ENCODE assay signal across 13 cellular contexts in the genomic region with DNA sequence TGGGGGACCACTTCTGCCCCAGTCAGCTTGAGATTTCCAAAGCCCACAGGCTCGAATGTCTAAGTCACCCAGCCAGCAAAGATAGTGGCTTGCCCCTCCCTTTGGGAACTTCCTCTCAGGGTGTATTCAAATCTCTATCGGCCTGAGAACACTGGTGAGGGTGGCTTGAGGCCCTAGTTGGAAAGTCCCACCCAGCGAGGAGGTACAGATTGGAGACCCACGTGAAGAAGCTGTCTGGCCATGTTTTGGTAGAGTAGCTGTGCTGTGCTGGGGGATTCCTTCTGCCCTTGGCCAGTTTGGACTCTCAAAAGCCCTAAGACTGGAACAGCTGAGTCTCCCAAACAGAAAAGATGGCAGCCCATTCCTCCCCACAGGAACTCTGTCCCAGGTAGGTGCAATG.
DNase-seq lines count a peak whose midpoint lies in the region; ATAC-seq and TF ChIP-seq lines count a peak whose summit lies in the region.
"Had no signal": no experiment of that assay in that cellular context is flagged by ENCODE, and none has a peak within 500 bp of the region (broad histone marks: within the 10 kb centered on the region; RNA-seq: fewer than 3 reads in every experiment).

No MANE protein-coding gene starts in this region.

- DNase-seq in GM20000 (ENCODE audit: low spot score): peak; percentile 61
- no peak for DNase-seq in IMR-90
- no peak for DNase-seq in NCI-H1048 (lab: John Stamatoyannopoulos, UW)
- DNase-seq in lower lobe of right lung: no peak
- no peak for DNase-seq in NCI-H2171 (lab: John Stamatoyannopoulos, UW)
- DNase-seq in hippocampal formation (lab: John Stamatoyannopoulos, UW): no peak
- DNase-seq: activated CD4-positive, alpha-beta T cell treated with anti-CD3 and anti-CD28 coated beads for 1 hour; activated gamma-delta T cell treated with Interleukin-2 at 50 U/mL for 16 hours; left colon; NCI-H146; stimulated activated CD4-positive, alpha-beta T cell treated with anti-CD3 and anti-CD28 coated beads, Interleukin-1b, Interleukin-23, amount 100 ng/mL, for 48 hours had no signal

- no peak overlapping the region for H2BK20ac ChIP-seq in IMR-90 (ENCODE audit: low read depth, low read length)

- no peaks in the 10 kb centered on the region; the same call in 1 of the 2 replicates for H3K27me3 ChIP-seq in IMR-90 (ENCODE audit: control insufficient read depth, insufficient read depth, low read length)
- no peaks in the 10 kb centered on the region for H3K27me3 ChIP-seq in lower lobe of right lung (ENCODE audit: low read depth)

- no peak overlapping the region for H2AK9ac ChIP-seq in IMR-90 (replicated peaks; ENCODE audit: low read depth, low read length, poor library complexity)

- in situ Hi-C loops in IMR-90 (cut with MboI; ENCODE audit: low sequenced_read_pairs): no loop called here

- H2BK5ac ChIP-seq in IMR-90 (ENCODE audit: low read depth, low read length, poor library complexity, severe bottlenecking): no peak overlapping the region

- no peak overlapping the region for H4K91ac ChIP-seq in IMR-90 (ENCODE audit: insufficient read depth, low read depth, low read length)

- no peak overlapping the region for H3K4me2 ChIP-seq in IMR-90 (ENCODE audit: low read depth, low read length)

- H2BK120ac ChIP-seq in IMR-90 (ENCODE audit: low read depth, low read length): no peak overlapping the region

- no peak overlapping the region for H3K18ac ChIP-seq in IMR-90 (ENCODE audit: low read depth, low read length)

- ATAC-seq in GM18502 (IDR thresholded peaks at IDR 0.05; ENCODE audit: poor library complexity, unreplicated experiment) (peak; percentile 99), HG02970 (IDR thresholded peaks at IDR 0.05; ENCODE audit: low FRiP score, unreplicated experiment) (peak; percentile 81), IMR-90 (ENCODE audit: low read depth) (no peak), lower lobe of right lung (no peak)
- ATAC-seq: left colon had no signal

- no peak overlapping the region for H4K8ac ChIP-seq in IMR-90 (ENCODE audit: low read depth in 2 of 2, low read length in 2 of 2)

- H3K4me1 ChIP-seq in IMR-90 (ENCODE audit: control insufficient read depth, insufficient read depth, low read length) (no peaks in the 10 kb centered on the region), lower lobe of right lung (no peaks in the 10 kb centered on the region)

- no peak overlapping the region for H3K23ac ChIP-seq in IMR-90 (ENCODE audit: low read depth, low read length)

- POLR2A ChIA-PET in IMR-90 (lab: Charles Lee; ENCODE audit: unreplicated experiment): no interaction called here

- H3K14ac ChIP-seq in IMR-90 (replicated peaks; ENCODE audit: low read depth, low read length): no peak overlapping the region

- no peaks in the 10 kb centered on the region for H3K79me1 ChIP-seq in IMR-90 (ENCODE audit: low read depth in 1 of 2, low read length in 2 of 2)

- no peak overlapping the region for H3K9ac ChIP-seq in IMR-90 (ENCODE audit: low read depth, low read length)

- no peak overlapping the region for H3K56ac ChIP-seq in IMR-90 (ENCODE audit: extremely low read depth, insufficient read depth, low read length)

- H3K9me3 ChIP-seq in IMR-90 (ENCODE audit: control insufficient read depth, insufficient read depth, low read length) (peaks cover 3% of the 10 kb centered on the region), lower lobe of right lung (peaks cover 19% of the 10 kb centered on the region)

- no TSS peak for BruUV-seq in IMR-90 (replicated peaks; lab: Mats Ljungman, UMichigan)

- H2AFZ ChIP-seq in IMR-90 (replicated peaks; ENCODE audit: low read length, poor library complexity): peak overlapping the region; percentile 27

- TF ChIP-seq RAD21 in IMR-90 (IDR thresholded peaks at IDR 0.05; ENCODE audit: low read length): no peak

- dilution Hi-C loops in IMR-90 (cut with HindIII; ENCODE audit: low sequenced_read_pairs, unreplicated experiment): no loop called here

- no peak for TF ChIP-seq POLR2A in IMR-90 (IDR thresholded peaks at IDR 0.05; ENCODE audit: low read depth, low read length)

- CTCF ChIA-PET in IMR-90 (lab: Yijun Ruan, JAX): no interaction called here

- TF ChIP-seq CTCF in GM20000 (IDR thresholded peaks at IDR 0.05; ENCODE audit: extremely low read depth, missing control alignments): no peak
- no peak for TF ChIP-seq CTCF in IMR-90 (conservative IDR thresholded peaks at IDR 0.05; ENCODE audit: low read depth, low read length)
- no peak for TF ChIP-seq CTCF in lower lobe of right lung (IDR thresholded peaks at IDR 0.05)

- no peak overlapping the region for H4K5ac ChIP-seq in IMR-90 (ENCODE audit: low read depth, low read length)

- H4K20me1 ChIP-seq in IMR-90 (ENCODE audit: insufficient read depth, low read length): no peaks in the 10 kb centered on the region

- H3K36me3 ChIP-seq in IMR-90 (ENCODE audit: control insufficient read depth, insufficient read depth, low read length) (no peaks in the 10 kb centered on the region), lower lobe of right lung (no peaks in the 10 kb centered on the region)

- H3K27ac ChIP-seq in IMR-90 (ENCODE audit: insufficient read depth, low read length) (no peak overlapping the region), lower lobe of right lung (no peak overlapping the region)

- H2AK5ac ChIP-seq in IMR-90 (ENCODE audit: low read depth, low read length): no peak overlapping the region

- no peak overlapping the region for H3K4ac ChIP-seq in IMR-90 (ENCODE audit: low read depth, low read length)

- no peaks in the 10 kb centered on the region for H3K9me1 ChIP-seq in IMR-90 (ENCODE audit: insufficient read depth, low read length)

- no CpG with 5 or more reads among the region's 4 CpGs for WGBS in IMR-90 (ENCODE audit: extremely low coverage in 2 of 2, insufficient read length in 1 of 2), 2 experiments

- intact Hi-C loops in IMR-90 (cut with micrococcal nuclease) (no loop called here), lower lobe of right lung (cut with DNase I) (no loop called here)

- H2BK15ac ChIP-seq in IMR-90 (ENCODE audit: low read depth, low read length): no peak overlapping the region

- H3K4me3 ChIP-seq in IMR-90 (ENCODE audit: insufficient read depth, low read depth, low read length) (no peak overlapping the region), lower lobe of right lung (no peak overlapping the region)

TF ChIP-seq in IMR-90, 13 proteins besides CTCF, POLR2A, EP300 and RAD21:
- TF ChIP-seq SMC3 (IDR thresholded peaks at IDR 0.05; ENCODE audit: low read depth, low read length) (no peak), MAZ (IDR thresholded peaks at IDR 0.05; ENCODE audit: borderline replicate concordance, low read depth, low read length) (no peak), RCOR1 (IDR thresholded peaks at IDR 0.05; ENCODE audit: insufficient replicate concordance, low read length) (no peak), CEBPB (IDR thresholded peaks at IDR 0.05; ENCODE audit: low read depth, low read length) (no peak), MAFK (IDR thresholded peaks at IDR 0.05; ENCODE audit: low read depth, low read length) (no peak), CHD1 (IDR thresholded peaks at IDR 0.05; ENCODE audit: low read depth, low read length) (no peak), MXI1 (IDR thresholded peaks at IDR 0.05; ENCODE audit: borderline replicate concordance, low read depth, low read length) (no peak), RFX5 (IDR thresholded peaks at IDR 0.05; ENCODE audit: low read depth, low read length) (no peak), BHLHE40 (IDR thresholded peaks at IDR 0.05; ENCODE audit: low read depth, low read length) (no peak), NFE2L2 (IDR thresholded peaks at IDR 0.05; ENCODE audit: low read depth, low read length) (no peak), FOS (IDR thresholded peaks at IDR 0.05; ENCODE audit: low read depth, low read length) (no peak)
- TF ChIP-seq, protein P1, sequence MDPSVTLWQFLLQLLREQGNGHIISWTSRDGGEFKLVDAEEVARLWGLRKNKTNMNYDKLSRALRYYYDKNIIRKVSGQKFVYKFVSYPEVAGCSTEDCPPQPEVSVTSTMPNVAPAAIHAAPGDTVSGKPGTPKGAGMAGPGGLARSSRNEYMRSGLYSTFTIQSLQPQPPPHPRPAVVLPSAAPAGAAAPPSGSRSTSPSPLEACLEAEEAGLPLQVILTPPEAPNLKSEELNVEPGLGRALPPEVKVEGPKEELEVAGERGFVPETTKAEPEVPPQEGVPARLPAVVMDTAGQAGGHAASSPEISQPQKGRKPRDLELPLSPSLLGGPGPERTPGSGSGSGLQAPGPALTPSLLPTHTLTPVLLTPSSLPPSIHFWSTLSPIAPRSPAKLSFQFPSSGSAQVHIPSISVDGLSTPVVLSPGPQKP (IDR thresholded peaks at IDR 0.05; ENCODE audit: borderline replicate concordance, low read depth, low read length): no peak
- TF ChIP-seq, protein P2, sequence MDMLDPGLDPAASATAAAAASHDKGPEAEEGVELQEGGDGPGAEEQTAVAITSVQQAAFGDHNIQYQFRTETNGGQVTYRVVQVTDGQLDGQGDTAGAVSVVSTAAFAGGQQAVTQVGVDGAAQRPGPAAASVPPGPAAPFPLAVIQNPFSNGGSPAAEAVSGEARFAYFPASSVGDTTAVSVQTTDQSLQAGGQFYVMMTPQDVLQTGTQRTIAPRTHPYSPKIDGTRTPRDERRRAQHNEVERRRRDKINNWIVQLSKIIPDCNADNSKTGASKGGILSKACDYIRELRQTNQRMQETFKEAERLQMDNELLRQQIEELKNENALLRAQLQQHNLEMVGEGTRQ (IDR thresholded peaks at IDR 0.05; ENCODE audit: low read depth, low read length): no peak

Comparison
In these comparisons a context has a peak if more than half of its experiments do, and no peak if none do; other contexts are left out.
1. ATAC-seq: peak in GM18502 (single experiment) and HG02970 (single experiment); none in IMR-90 (single experiment) and lower lobe of right lung (0 of 2).